ENCODE assay signal across 17 cellular contexts in genomic region chr2:223050900-223051299, GRCh38. TPM values are rescaled to one million over a fixed set of nuclear protein-coding genes. Genes with fewer than 3 reads are reported as not detected.
A peak's percentile ranks its signal among the peaks of the same experiment; 100 is the strongest.
DNase-seq lines count a peak whose midpoint lies in the region; TF ChIP-seq lines count a peak whose summit lies in the region.
"Had no signal": no experiment of that assay in that cellular context is flagged by ENCODE, and none has a peak within 500 bp of the region (broad histone marks: within the 10 kb centered on the region; RNA-seq: fewer than 3 reads in every experiment).

No MANE protein-coding gene starts in this region.

- no peak for DNase-seq in HFFc6
- DNase-seq in chondrocyte (ENCODE audit: low spot score) = no peak
- DNase-seq in mesenchymal stem cell = peak; percentile 67
- DNase-seq in stromal cell of bone marrow (ENCODE audit: low read depth) = peak; percentile 62
- DNase-seq in prostate gland (ENCODE audit: low spot score) = no peak
- no peak for DNase-seq in cerebellar nuclear complex (lab: John Stamatoyannopoulos, UW)
- DNase-seq in dermis blood vessel endothelial cell = no peak
- DNase-seq in medulla oblongata (ENCODE audit: extremely low spot score) = no peak
- DNase-seq: activated CD4-positive, alpha-beta T cell treated with anti-CD3 and anti-CD28 coated beads for 1 hour; activated T-cell treated with anti-CD3 and anti-CD28 coated beads, Interleukin-2, amount 50 U/mL, for 24 hours; CD8-positive, alpha-beta T cell; NCI-H1048; NCI-H446; OCI-M1; posterior cingulate gyrus; stimulated activated CD4-positive, alpha-beta T cell treated with anti-CD3 and anti-CD28 coated beads, Interleukin-4, amount 100 ng/mL, for 24 hours had no signal

- peak overlapping the region; percentile 80 for H4K91ac ChIP-seq in mesenchymal stem cell (ENCODE audit: low read length)

- H3K27me3 Mint-ChIP-seq in HFFc6 (ENCODE audit: insufficient read depth) (no peaks in the 10 kb centered on the region), chondrocyte (ENCODE audit: low read depth) (no peaks in the 10 kb centered on the region)

- peak overlapping the region; percentile 91 for H3K4me3 Mint-ChIP-seq in HFFc6
- H3K4me3 Mint-ChIP-seq in chondrocyte (ENCODE audit: unreplicated experiment) = peak overlapping the region; percentile 23
- H3K4me3 Mint-ChIP-seq: activated T-cell treated with anti-CD3 and anti-CD28 coated beads, Interleukin-2, amount 50 U/mL, for 24 hours; CD8-positive, alpha-beta T cell; stimulated activated naive CD8-positive, alpha-beta T cell treated with anti-CD3 and anti-CD28 coated beads, Interleukin-15, Interleukin-2, amounts not matched to agents 100 ng/mL and 50 ng/mL, for 24 hours had no signal

- no peak overlapping the region for H3K4me2 ChIP-seq in mesenchymal stem cell (ENCODE audit: low read length, poor library complexity, severe bottlenecking)

- H2BK120ac ChIP-seq in mesenchymal stem cell (ENCODE audit: low read depth, low read length) = peak overlapping the region; percentile 54

- no peaks in the 10 kb centered on the region for H3K36me3 ChIP-seq in mesenchymal stem cell (ENCODE audit: control insufficient read depth in 1 of 2, insufficient read depth in 2 of 2, low read depth in 1 of 2, low read length in 2 of 2)
- no peaks in the 10 kb centered on the region for H3K36me3 ChIP-seq in prostate gland

- intact Hi-C loops in prostate gland (cut with DNase I) = loop anchor here (5.0 kb wide), 3 partner anchors 51 to 181 kb away; no protein-coding TSS in a partner anchor

- H3K27ac Mint-ChIP-seq in HFFc6 (peak overlapping the region; percentile 87), chondrocyte (ENCODE audit: unreplicated experiment) (peak overlapping the region; percentile 84)
- H3K27ac Mint-ChIP-seq: activated T-cell treated with anti-CD3 and anti-CD28 coated beads, Interleukin-2, amount 50 U/mL, for 24 hours; CD8-positive, alpha-beta T cell; stimulated activated naive CD8-positive, alpha-beta T cell treated with anti-CD3 and anti-CD28 coated beads, Interleukin-15, Interleukin-2, amounts not matched to agents 100 ng/mL and 50 ng/mL, for 24 hours had no signal

- no peaks in the 10 kb centered on the region for H3K27me3 ChIP-seq in mesenchymal stem cell (ENCODE audit: control insufficient read depth in 1 of 2, insufficient read depth in 1 of 2, low read length in 2 of 2)
- no peaks in the 10 kb centered on the region for H3K27me3 ChIP-seq in prostate gland (replicated peaks; ENCODE audit: insufficient read depth)

- peak overlapping the region; percentile 83 for H3K9ac ChIP-seq in mesenchymal stem cell (ENCODE audit: low read length)

- H2AFZ ChIP-seq in mesenchymal stem cell (ENCODE audit: low read depth, low read length) = no peak overlapping the region

- peak overlapping the region; percentile 57 to 68 for H3K4ac ChIP-seq in mesenchymal stem cell (ENCODE audit: low read depth in 1 of 2, low read length in 2 of 2)

- H2BK12ac ChIP-seq in mesenchymal stem cell (ENCODE audit: low read length in 2 of 2) = peak overlapping the region; percentile 69 to 89

- no peaks in the 10 kb centered on the region for H3K79me1 ChIP-seq in mesenchymal stem cell (replicated peaks; ENCODE audit: low read length, poor library complexity, severe bottlenecking)

- H3K27ac ChIP-seq in mesenchymal stem cell (ENCODE audit: low read length, poor library complexity, severe bottlenecking) = no peak overlapping the region
- no peak overlapping the region for H3K27ac ChIP-seq in prostate gland

- H3K4me1 ChIP-seq in mesenchymal stem cell (ENCODE audit: control insufficient read depth, insufficient read depth, low read depth, low read length) (peaks cover 7% of the 10 kb centered on the region), prostate gland (replicated peaks) (no peaks in the 10 kb centered on the region)

- no peak overlapping the region for H3K23ac ChIP-seq in mesenchymal stem cell (ENCODE audit: low read length in 2 of 2)

- H2BK5ac ChIP-seq in mesenchymal stem cell (ENCODE audit: low read depth, low read length, poor library complexity, severe bottlenecking) = no peak overlapping the region

- H3K9me3 ChIP-seq in mesenchymal stem cell (ENCODE audit: control insufficient read depth, low read length) (no peaks in the 10 kb centered on the region), prostate gland (no peaks in the 10 kb centered on the region)

- peak overlapping the region; percentile 64 for H2BK15ac ChIP-seq in mesenchymal stem cell (ENCODE audit: low read depth, poor library complexity, severe bottlenecking)

- peak overlapping the region; percentile 58 to 86 for H3K18ac ChIP-seq in mesenchymal stem cell (ENCODE audit: low read depth in 1 of 2, low read length in 2 of 2)

- H2AK5ac ChIP-seq in mesenchymal stem cell (ENCODE audit: low read length, severe bottlenecking) = no peak overlapping the region

- TF ChIP-seq CTCF in HFFc6 (IDR thresholded peaks at IDR 0.05) (no peak), chondrocyte (IDR thresholded peaks at IDR 0.05) (no peak), prostate gland (IDR thresholded peaks at IDR 0.05) (no peak)

- 75% methylated on average over 3 of the region's 3 CpGs for WGBS in mesenchymal stem cell
- WGBS in prostate gland = 70% methylated on average over 3 of the region's 3 CpGs

- H3K14ac ChIP-seq in mesenchymal stem cell (ENCODE audit: low read length in 2 of 2) = no peak overlapping the region

- H3K9me3 Mint-ChIP-seq in HFFc6 (no peaks in the 10 kb centered on the region), chondrocyte (ENCODE audit: low read depth) (no peaks in the 10 kb centered on the region)
- H3K9me3 Mint-ChIP-seq: activated T-cell treated with anti-CD3 and anti-CD28 coated beads, Interleukin-2, amount 50 U/mL, for 24 hours; CD8-positive, alpha-beta T cell; stimulated activated naive CD8-positive, alpha-beta T cell treated with anti-CD3 and anti-CD28 coated beads, Interleukin-15, Interleukin-2, amounts not matched to agents 100 ng/mL and 50 ng/mL, for 24 hours had no signal

- H4K8ac ChIP-seq in mesenchymal stem cell (ENCODE audit: low read length) = peak overlapping the region; percentile 73

- TF ChIP-seq POLR2A in prostate gland (IDR thresholded peaks at IDR 0.05) = no peak

- H3K4me1 Mint-ChIP-seq in HFFc6 (ENCODE audit: low read depth) = peaks cover 85% of the 10 kb centered on the region
- peaks cover 95% of the 10 kb centered on the region for H3K4me1 Mint-ChIP-seq in chondrocyte (ENCODE audit: low read depth)

- H3K4me3 ChIP-seq in mesenchymal stem cell (ENCODE audit: insufficient read depth in 1 of 2, low read depth in 1 of 2, low read length in 2 of 2) = peak overlapping the region in 1 of 2 experiments; percentile 85
- no peak overlapping the region for H3K4me3 ChIP-seq in prostate gland

- H3K36me3 Mint-ChIP-seq in HFFc6 (ENCODE audit: low read depth) (peaks cover 16% of the 10 kb centered on the region), chondrocyte (ENCODE audit: low read depth) (peaks cover 5% of the 10 kb centered on the region)
- H3K36me3 Mint-ChIP-seq: CD8-positive, alpha-beta T cell had no signal

RNA-seq across cellular contexts. Expression of gene KCNE4, which starts 1.1 kb away (rescaled TPM):
- 10 to 100 TPM in 1 of 6 experiments, 1 to 10 TPM in 5; 4.6 to 10.5 (median 5.0) TPM for total RNA-seq in HFFc6 (2021; fragmentation: NEBNext Ultra II Directional; extraction: Animal tissue kit (Norgen Biotek cat#: 25700))
- total RNA-seq in chondrocyte (7.4 to 23.2 TPM (median 22.3 TPM) in 3 replicates), prostate gland (1 to 10 TPM; 1.0 to 4.1 TPM), dermis blood vessel endothelial cell (0.14 and 1.2 TPM in 2 replicates)
- polyA plus RNA-seq in mesenchymal stem cell (2013, experiment 1 of 2) = 46.9 TPM
- polyA plus RNA-seq in mesenchymal stem cell (2013, experiment 2 of 2) = 47.3 TPM
- total RNA-seq: CD8-positive, alpha-beta T cell had no signal

Comparison
In these comparisons a context has a peak if more than half of its experiments do, and no peak if none do; other contexts are left out.
1. DNase-seq: peak in mesenchymal stem cell (single experiment) and stromal cell of bone marrow (single experiment); none in HFFc6 (single experiment), chondrocyte (single experiment), prostate gland (single experiment), cerebellar nuclear complex (0 of 2), dermis blood vessel endothelial cell (single experiment) and medulla oblongata (single experiment).